ENCODE assay signal across 12 cellular contexts in the genomic region with DNA sequence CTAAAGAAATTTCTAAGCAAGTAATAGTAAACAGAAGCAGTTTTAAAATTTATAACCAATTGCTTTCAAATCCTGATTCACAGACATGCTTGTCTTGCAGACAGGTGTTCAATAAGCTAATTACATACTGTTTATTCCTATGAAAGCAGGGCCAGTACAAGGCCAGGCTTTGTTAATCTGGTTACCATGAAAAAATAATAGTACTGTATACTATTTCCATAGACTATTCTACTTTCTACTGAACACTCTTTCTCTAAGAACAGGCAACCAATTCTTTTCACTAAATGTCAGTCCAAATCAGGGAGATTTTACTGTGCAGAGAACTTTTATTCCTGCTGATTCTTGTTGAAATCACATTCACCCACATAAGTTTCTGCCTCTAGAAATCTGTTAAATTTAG. TPM values are rescaled to one million over a fixed set of nuclear protein-coding genes. Genes with fewer than 3 reads are reported as not detected.
DNase-seq lines count a peak whose midpoint lies in the region; ATAC-seq, FAIRE-seq and TF ChIP-seq lines count a peak whose summit lies in the region.
"Had no signal": no experiment of that assay in that cellular context is flagged by ENCODE, and none has a peak within 500 bp of the region (broad histone marks: within the 10 kb centered on the region; RNA-seq: fewer than 3 reads in every experiment).

No MANE protein-coding gene starts in this region.

- H3K36me3 ChIP-seq in CD8-positive, alpha-beta T cell (ENCODE audit: insufficient read depth, low read length): peaks cover 8% of the 10 kb centered on the region
- peaks cover 0 to 15% (median 8%) of the 10 kb centered on the region in 3 experiments for H3K36me3 ChIP-seq in naive thymus-derived CD4-positive, alpha-beta T cell (ENCODE audit: control insufficient read depth in 2 of 3, insufficient read depth in 3 of 3, low read length in 3 of 3)
- peaks cover 2 to 4% of the 10 kb centered on the region in 2 donors for H3K36me3 ChIP-seq in small intestine (ENCODE audit: control insufficient read depth in 2 of 2, insufficient read depth in 2 of 2, low read length in 2 of 2)

- no peaks in the 10 kb centered on the region for H3K9me3 ChIP-seq in CD8-positive, alpha-beta T cell (ENCODE audit: low read length)
- no peaks in the 10 kb centered on the region for H3K9me3 ChIP-seq in naive thymus-derived CD4-positive, alpha-beta T cell (ENCODE audit: control insufficient read depth in 2 of 3, low read length in 3 of 3)
- H3K9me3 ChIP-seq in small intestine (ENCODE audit: control insufficient read depth, low read depth): no peaks in the 10 kb centered on the region
- H3K9me3 ChIP-seq: pancreas had no signal

- H3K27ac ChIP-seq in CD8-positive, alpha-beta T cell (ENCODE audit: low read depth, low read length): no peak overlapping the region
- H3K27ac ChIP-seq in HL-60 (replicated peaks): peak overlapping the region; percentile 42
- peak overlapping the region; percentile 62 for H3K27ac ChIP-seq in naive thymus-derived CD4-positive, alpha-beta T cell (ENCODE audit: low read depth, low read length)
- H3K27ac ChIP-seq in small intestine (ENCODE audit: low read depth in 1 of 2, low read length in 1 of 2): no peak overlapping the region
- H3K27ac ChIP-seq: pancreas had no signal

- POLR2A ChIA-PET in CD8-positive, alpha-beta T cell (lab: Charles Lee): interaction anchor here (0.6 kb wide), 1 partner anchor 1557 kb away, joined by 6 read pairs; no protein-coding TSS in a partner anchor
- POLR2A ChIA-PET in naive thymus-derived CD4-positive, alpha-beta T cell (lab: Charles Lee): interaction anchor here (0.6 to 1.5 kb wide), 3 partner anchors 14 to 62 kb away, joined by 3 read pairs; no protein-coding TSS in a partner anchor

- CTCF ChIA-PET in CD8-positive, alpha-beta T cell (lab: Charles Lee): no interaction called here
- CTCF ChIA-PET in naive thymus-derived CD4-positive, alpha-beta T cell (lab: Charles Lee): interaction anchor here (1.2 kb wide), 1 partner anchor 10 kb away, joined by 4 read pairs; no protein-coding TSS in a partner anchor

- FAIRE-seq in small intestine (lab: Jason Lieb, UNC): no peak
- FAIRE-seq: pancreas had no signal

- peaks cover 25% of the 10 kb centered on the region for H3K4me1 ChIP-seq in CD8-positive, alpha-beta T cell (ENCODE audit: insufficient read depth, low read length)
- peaks cover under 1 to 13% of the 10 kb centered on the region in 2 donors for H3K4me1 ChIP-seq in naive thymus-derived CD4-positive, alpha-beta T cell (ENCODE audit: control insufficient read depth in 2 of 2, insufficient read depth in 2 of 2, low read length in 2 of 2)
- peaks cover 2 to 5% of the 10 kb centered on the region in 2 donors for H3K4me1 ChIP-seq in small intestine (ENCODE audit: control insufficient read depth in 2 of 2, insufficient read depth in 1 of 2, low read depth in 1 of 2, low read length in 1 of 2)

- no peaks in the 10 kb centered on the region for H3K27me3 ChIP-seq in CD8-positive, alpha-beta T cell (ENCODE audit: insufficient read depth, low read length)
- no peaks in the 10 kb centered on the region for H3K27me3 ChIP-seq in HL-60 (ENCODE audit: insufficient read depth, poor library complexity, severe bottlenecking)
- H3K27me3 ChIP-seq in naive thymus-derived CD4-positive, alpha-beta T cell (ENCODE audit: control insufficient read depth in 2 of 2, insufficient read depth in 2 of 2, low read length in 2 of 2): no peaks in the 10 kb centered on the region
- no peaks in the 10 kb centered on the region for H3K27me3 ChIP-seq in small intestine (ENCODE audit: control insufficient read depth in 2 of 2, insufficient read depth in 2 of 2, low read length in 2 of 2)
- H3K27me3 ChIP-seq: pancreas had no signal

- peaks cover 24% of the 10 kb centered on the region for H3K4me1 Mint-ChIP-seq in CD8-positive, alpha-beta T cell (ENCODE audit: low read depth)
- H3K4me1 Mint-ChIP-seq in activated naive CD8-positive, alpha-beta T cell treated with anti-CD3 and anti-CD28 coated beads for 36 hours: peaks cover 19% of the 10 kb centered on the region
- H3K4me1 Mint-ChIP-seq in naive thymus-derived CD4-positive, alpha-beta T cell: peaks cover 13 to 42% (median 29%) of the 10 kb centered on the region in 7 donors

- ATAC-seq in CD8-positive, alpha-beta T cell: no peak
- ATAC-seq in naive thymus-derived CD4-positive, alpha-beta T cell: no peak
- ATAC-seq: pancreas, WTC11 had no signal

- peaks cover 19% of the 10 kb centered on the region for H3K36me3 Mint-ChIP-seq in CD8-positive, alpha-beta T cell
- H3K36me3 Mint-ChIP-seq in activated naive CD8-positive, alpha-beta T cell treated with anti-CD3 and anti-CD28 coated beads for 36 hours: peaks cover 21% of the 10 kb centered on the region
- peaks cover 9 to 21% (median 16%) of the 10 kb centered on the region in 5 donors for H3K36me3 Mint-ChIP-seq in naive thymus-derived CD4-positive, alpha-beta T cell

- no peak overlapping the region for H3K4me3 ChIP-seq in CD8-positive, alpha-beta T cell (ENCODE audit: low read depth, low read length)
- H3K4me3 ChIP-seq in HL-60 (replicated peaks; ENCODE audit: insufficient read depth, low read length) (no peak overlapping the region), small intestine (ENCODE audit: low read depth in 1 of 2, low read length in 2 of 2) (no peak overlapping the region)
- H3K4me3 ChIP-seq in naive thymus-derived CD4-positive, alpha-beta T cell (ENCODE audit: low read length): peak overlapping the region; percentile 53
- H3K4me3 ChIP-seq: pancreas had no signal

- peak overlapping the region; percentile 71 for H3K4me3 Mint-ChIP-seq in CD8-positive, alpha-beta T cell
- H3K4me3 Mint-ChIP-seq in activated naive CD8-positive, alpha-beta T cell treated with anti-CD3 and anti-CD28 coated beads for 36 hours: peak overlapping the region; percentile 67
- H3K4me3 Mint-ChIP-seq in naive thymus-derived CD4-positive, alpha-beta T cell: peak overlapping the region; percentile 68 to 82 (median 77)
- H3K4me3 Mint-ChIP-seq: WTC11 had no signal

- H3K9me3 Mint-ChIP-seq in CD8-positive, alpha-beta T cell: no peaks in the 10 kb centered on the region
- H3K9me3 Mint-ChIP-seq in activated naive CD8-positive, alpha-beta T cell treated with anti-CD3 and anti-CD28 coated beads for 36 hours: peaks cover 3% of the 10 kb centered on the region
- peaks cover 0 to 8% (median 0%) of the 10 kb centered on the region in 11 donors for H3K9me3 Mint-ChIP-seq in naive thymus-derived CD4-positive, alpha-beta T cell

- no peak for TF ChIP-seq CTCF in CD8-positive, alpha-beta T cell (IDR thresholded peaks at IDR 0.05)
- no peak for TF ChIP-seq CTCF in HL-60 (IDR thresholded peaks at IDR 0.05; ENCODE audit: insufficient read depth, low read length)

- no peak for DNase-seq in CD8-positive, alpha-beta T cell
- DNase-seq in HL-60 (ENCODE audit: low read depth in 1 of 2, low spot score in 1 of 2) (no peak), hypothalamus (lab: John Stamatoyannopoulos, UW) (no peak), H4 (ENCODE audit: low spot score) (no peak), small intestine (no peak)
- DNase-seq in activated naive CD8-positive, alpha-beta T cell treated with anti-CD3 and anti-CD28 coated beads for 36 hours: no peak
- no peak for DNase-seq in naive thymus-derived CD4-positive, alpha-beta T cell
- DNase-seq: NCI-H446 treated with DMSO at 0.1 percent for 48 hours; pancreas; SHP77; stimulated activated CD4-positive, alpha-beta T cell treated with anti-CD3 and anti-CD28 coated beads, Interleukin-1b, Interleukin-23, amount 100 ng/mL, for 48 hours had no signal

- no peak overlapping the region for H3K27ac Mint-ChIP-seq in CD8-positive, alpha-beta T cell
- H3K27ac Mint-ChIP-seq in activated naive CD8-positive, alpha-beta T cell treated with anti-CD3 and anti-CD28 coated beads for 36 hours: peak overlapping the region; percentile 78
- peak overlapping the region; percentile 46 to 85 (median 79) for H3K27ac Mint-ChIP-seq in naive thymus-derived CD4-positive, alpha-beta T cell
- H3K27ac Mint-ChIP-seq: WTC11 had no signal

- no peaks in the 10 kb centered on the region for H3K27me3 Mint-ChIP-seq in CD8-positive, alpha-beta T cell (ENCODE audit: low read depth)
- H3K27me3 Mint-ChIP-seq in activated naive CD8-positive, alpha-beta T cell treated with anti-CD3 and anti-CD28 coated beads for 36 hours: peaks cover 11% of the 10 kb centered on the region
- peaks cover 0 to 5% (median 0%) of the 10 kb centered on the region in 5 donors for H3K27me3 Mint-ChIP-seq in naive thymus-derived CD4-positive, alpha-beta T cell

- intact Hi-C loops in CD8-positive, alpha-beta T cell (cut with DNase I, micrococcal nuclease): loop anchor here in 1 of 2 experiments (5.0 to 10.0 kb wide), 2 partner anchors 463 to 829 kb away; a partner anchor contains a TSS
- intact Hi-C loops in naive thymus-derived CD4-positive, alpha-beta T cell (cut with micrococcal nuclease): no loop called here

RNA-seq across cellular contexts. Expression of a gene that starts 2.9 kb away (rescaled TPM):
- total RNA-seq in CD8-positive, alpha-beta T cell: 100 to 1,000 TPM; 607 to 608 TPM
- total RNA-seq in activated naive CD8-positive, alpha-beta T cell treated with anti-CD3 and anti-CD28 coated beads for 36 hours: 100 to 1,000 TPM; 381 to 392 TPM
- 100 to 1,000 TPM; 259 to 503 (median 310) TPM for total RNA-seq in naive thymus-derived CD4-positive, alpha-beta T cell
- 100 to 1,000 TPM; 197 to 224 TPM for polyA plus RNA-seq in naive thymus-derived CD4-positive, alpha-beta T cell
- total RNA-seq in H4 (2014; rRNA removed; shearing (Covaris generic)): 308 and 364 TPM in 2 replicates
- 100 to 1,000 TPM in 2 of 3 donors, 10 to 100 TPM in 1; 78.6 to 202 (median 185) TPM for polyA plus RNA-seq in small intestine

RNA-seq across cellular contexts. Expression of a gene that starts 24.0 kb away (rescaled TPM):
- 1 to 10 TPM; 2.3 TPM for total RNA-seq in CD8-positive, alpha-beta T cell
- 10 to 100 TPM; 38.6 to 43.3 TPM for total RNA-seq in activated naive CD8-positive, alpha-beta T cell treated with anti-CD3 and anti-CD28 coated beads for 36 hours
- total RNA-seq in naive thymus-derived CD4-positive, alpha-beta T cell: 10 to 100 TPM in 3 of 5 experiments, 1 to 10 TPM in 2; 4.0 to 16.6 (median 13.7) TPM
- polyA plus RNA-seq in naive thymus-derived CD4-positive, alpha-beta T cell: 10 to 100 TPM; 11.2 to 11.4 TPM
- 16.3 and 31.3 TPM in 2 replicates for total RNA-seq in H4 (2014; rRNA removed; shearing (Covaris generic))
- 10 to 100 TPM; 10.8 to 20.6 (median 14.4) TPM for polyA plus RNA-seq in small intestine

Comparison
In these comparisons a context has a peak if more than half of its experiments do, and no peak if none do; other contexts are left out.
1. H3K27ac ChIP-seq: peak in HL-60 (single experiment) and naive thymus-derived CD4-positive, alpha-beta T cell (single experiment); none in CD8-positive, alpha-beta T cell (single experiment) and small intestine (0 of 2).
2. Peak in every context shown above with its lines, with median percentiles within 50 percentile points of each other: H3K4me3 Mint-ChIP-seq.